In genomic region chr7:67522504-67522903, GRCh38 we compare ENCODE assay signal across 27 cellular contexts.
"Had no signal": no experiment of that assay in that cellular context is flagged by ENCODE, and none has a peak within 500 bp of the region (broad histone marks: within the 10 kb centered on the region; RNA-seq: fewer than 3 reads in every experiment).

No MANE protein-coding gene starts in this region.

- H3K9me3 Mint-ChIP-seq: stimulated activated effector memory CD8-positive, alpha-beta T cell treated with anti-CD3 and anti-CD28 coated beads, Interleukin-12 subunit alpha, Interleukin-12 subunit beta, amount 100 ng/mL, for 72 hours had no signal

- H3K36me3 ChIP-seq: neural progenitor cell, ovary, right lobe of liver, sigmoid colon, stomach, thoracic aorta, thyroid gland, tibial nerve, upper lobe of left lung, vagina had no signal

- DNase-seq: occipital lobe; ovary; posterior cingulate gyrus; psoas muscle; right cardiac atrium; right lobe of liver; sigmoid colon; small intestine; stimulated activated CD4-positive, alpha-beta T cell treated with anti-CD3 and anti-CD28 coated beads, Interleukin-15, amount 100 ng/mL, for 24 hours; stimulated activated CD4-positive, alpha-beta T cell treated with anti-CD3 and anti-CD28 coated beads, Interleukin-2, amount 100 ng/mL, for 24 hours; stimulated activated CD4-positive, alpha-beta T cell treated with anti-CD3 and anti-CD28 coated beads, Interleukin-2, amount 100 ng/mL, for 48 hours; stimulated activated CD4-positive, alpha-beta T cell treated with anti-CD3 and anti-CD28 coated beads, Interleukin-4, amount 100 ng/mL, for 24 hours; stimulated activated naive B cell treated with anti-CD40 and anti-IgM and Interleukin-4, amounts not matched to agents 10 μg/mL and 1 μg/mL and 100 μg/mL, for 72 hours; stimulated activated naive CD4-positive, alpha-beta T cell treated with Interleukin-2 at 50 U/mL for 16 hours; stomach; thyroid gland; trophoblast cell; upper lobe of left lung had no signal

- H3K27me3 Mint-ChIP-seq: stimulated activated naive B cell treated with anti-CD40 and anti-IgM and Interleukin-4, amounts not matched to agents 10 μg/mL and 1 μg/mL and 100 μg/mL, for 72 hours; stimulated activated naive CD8-positive, alpha-beta T cell treated with anti-CD3 and anti-CD28 coated beads, Interleukin-15, Interleukin-2, amounts not matched to agents 100 ng/mL and 50 ng/mL, for 24 hours had no signal

- H3K4me1 Mint-ChIP-seq: stimulated activated effector memory CD8-positive, alpha-beta T cell treated with anti-CD3 and anti-CD28 coated beads, Interleukin-12 subunit alpha, Interleukin-12 subunit beta, amount 100 ng/mL, for 72 hours; stimulated activated naive B cell treated with anti-CD40 and anti-IgM and Interleukin-4, amounts not matched to agents 10 μg/mL and 1 μg/mL and 100 μg/mL, for 72 hours had no signal

- H3K4me3 Mint-ChIP-seq: nephron; neural progenitor cell; stimulated activated effector memory CD8-positive, alpha-beta T cell treated with anti-CD3 and anti-CD28 coated beads, Interleukin-12 subunit alpha, Interleukin-12 subunit beta, amount 100 ng/mL, for 72 hours; stimulated activated naive B cell treated with anti-CD40 and anti-IgM and Interleukin-4, amounts not matched to agents 10 μg/mL and 1 μg/mL and 100 μg/mL, for 72 hours; stimulated activated naive CD8-positive, alpha-beta T cell treated with anti-CD3 and anti-CD28 coated beads, Interleukin-15, Interleukin-2, amounts not matched to agents 100 ng/mL and 50 ng/mL, for 24 hours had no signal

- H3K27ac ChIP-seq: neural progenitor cell, ovary, parathyroid adenoma, psoas muscle, right lobe of liver, sigmoid colon, stomach, thoracic aorta, thyroid gland, tibial nerve, upper lobe of left lung, vagina had no signal

- H3K36me3 Mint-ChIP-seq: neural progenitor cell; stimulated activated effector memory CD8-positive, alpha-beta T cell treated with anti-CD3 and anti-CD28 coated beads, Interleukin-12 subunit alpha, Interleukin-12 subunit beta, amount 100 ng/mL, for 72 hours; stimulated activated naive B cell treated with anti-CD40 and anti-IgM and Interleukin-4, amounts not matched to agents 10 μg/mL and 1 μg/mL and 100 μg/mL, for 72 hours had no signal

- H3K27ac Mint-ChIP-seq: nephron; neural progenitor cell; progenitor cell of endocrine pancreas; stimulated activated effector memory CD8-positive, alpha-beta T cell treated with anti-CD3 and anti-CD28 coated beads, Interleukin-12 subunit alpha, Interleukin-12 subunit beta, amount 100 ng/mL, for 72 hours; stimulated activated naive B cell treated with anti-CD40 and anti-IgM and Interleukin-4, amounts not matched to agents 10 μg/mL and 1 μg/mL and 100 μg/mL, for 72 hours; stimulated activated naive CD8-positive, alpha-beta T cell treated with anti-CD3 and anti-CD28 coated beads, Interleukin-15, Interleukin-2, amounts not matched to agents 100 ng/mL and 50 ng/mL, for 24 hours had no signal

- H3K4me3 ChIP-seq: neural progenitor cell, ovary, psoas muscle, right lobe of liver, sigmoid colon, stomach, thoracic aorta, thyroid gland, tibial nerve, upper lobe of left lung, vagina had no signal

- H3K4me1 ChIP-seq: parathyroid adenoma, psoas muscle, right lobe of liver, sigmoid colon, stomach, vagina had no signal

- H3K9ac ChIP-seq: neural progenitor cell, parathyroid adenoma had no signal

- H3K9me3 ChIP-seq: ovary, psoas muscle, right lobe of liver, stomach, thoracic aorta, thyroid gland, tibial nerve, upper lobe of left lung, vagina had no signal

- H3K27me3 ChIP-seq: neural progenitor cell, ovary, right lobe of liver, sigmoid colon, stomach, thyroid gland, tibial nerve, upper lobe of left lung, vagina had no signal
